ENCODE assay signal across 13 cellular contexts in genomic region chr18:59898093-59898492, GRCh38. TPM values are rescaled to one million over a fixed set of nuclear protein-coding genes. Genes with fewer than 3 reads are reported as not detected.
DNase-seq lines count a peak whose midpoint lies in the region; ATAC-seq and TF ChIP-seq lines count a peak whose summit lies in the region.
"Had no signal": no experiment of that assay in that cellular context is flagged by ENCODE, and none has a peak within 500 bp of the region (broad histone marks: within the 10 kb centered on the region; RNA-seq: fewer than 3 reads in every experiment).

No MANE protein-coding gene starts in this region.

- H3K9me3 Mint-ChIP-seq in activated CD4-positive, alpha-beta T cell treated with anti-CD3 and anti-CD28 coated beads, Interleukin-2, amount 10 ng/mL, durations not matched to agents 7 days and 5 days, result no peaks in the 10 kb centered on the region
- no peaks in the 10 kb centered on the region for H3K9me3 Mint-ChIP-seq in IgD-negative memory B cell
- H3K9me3 Mint-ChIP-seq in effector memory CD8-positive, alpha-beta T cell, result no peaks in the 10 kb centered on the region
- no peaks in the 10 kb centered on the region for H3K9me3 Mint-ChIP-seq in progenitor cell of endocrine pancreas (ENCODE audit: low read depth)
- H3K9me3 Mint-ChIP-seq: stimulated activated memory B cell treated with anti-CD40 and anti-IgM and Interleukin-4, amounts not matched to agents 10 μg/mL and 1 μg/mL and 100 μg/mL, for 72 hours had no signal

- POLR2A ChIA-PET in activated CD4-positive, alpha-beta T cell treated with anti-CD3 and anti-CD28 coated beads, Interleukin-2, amount 10 ng/mL, durations not matched to agents 7 days and 5 days (lab: Charles Lee), result interaction anchor here (0.5 to 1.2 kb wide), 2 partner anchors 12 to 51 kb away, joined by 3 to 6 read pairs; no protein-coding TSS in a partner anchor

- no peak for ATAC-seq in effector memory CD8-positive, alpha-beta T cell (replicated peaks)
- ATAC-seq: stimulated activated memory B cell treated with anti-CD40 and anti-IgM and Interleukin-4, amounts not matched to agents 10 μg/mL and 1 μg/mL and 100 μg/mL, for 72 hours had no signal

- H3K27ac Mint-ChIP-seq in activated CD4-positive, alpha-beta T cell treated with anti-CD3 and anti-CD28 coated beads, Interleukin-2, amount 10 ng/mL, durations not matched to agents 7 days and 5 days, result no peak overlapping the region
- H3K27ac Mint-ChIP-seq in IgD-negative memory B cell, result peak overlapping the region in 1 of 3 donors; percentile 95
- peak overlapping the region; percentile 98 to 99 for H3K27ac Mint-ChIP-seq in effector memory CD8-positive, alpha-beta T cell
- no peak overlapping the region for H3K27ac Mint-ChIP-seq in progenitor cell of endocrine pancreas

- DNase-seq in activated CD4-positive, alpha-beta T cell treated with anti-CD3 and anti-CD28 coated beads, Interleukin-2, amount 10 ng/mL, durations not matched to agents 7 days and 5 days, result no peak
- no peak for DNase-seq in activated CD4-positive, alpha-beta T cell treated with anti-CD3 and anti-CD28 coated beads, Interleukin-2, amount 50 U/mL, for 4 hours
- no peak for DNase-seq in effector memory CD8-positive, alpha-beta T cell
- DNase-seq in progenitor cell of endocrine pancreas (ENCODE audit: low spot score, unreplicated experiment) (no peak), NCI-H524 (lab: John Stamatoyannopoulos, UW) (no peak), T1000 (lab: John Stamatoyannopoulos, UW) (no peak), NCI-H187 treated with DMSO at 0.1 percent for 48 hours (lab: John Stamatoyannopoulos, UW) (no peak)
- DNase-seq: amniotic stem cell; NCI-H524 treated with DMSO at 0.1 percent for 48 hours; stimulated activated CD4-positive, alpha-beta T cell treated with anti-CD3 and anti-CD28 coated beads, Interleukin-2, amount 100 ng/mL, for 48 hours; uterus had no signal

- peaks cover 14% of the 10 kb centered on the region for H3K36me3 Mint-ChIP-seq in activated CD4-positive, alpha-beta T cell treated with anti-CD3 and anti-CD28 coated beads, Interleukin-2, amount 10 ng/mL, durations not matched to agents 7 days and 5 days (ENCODE audit: low read depth)
- H3K36me3 Mint-ChIP-seq in IgD-negative memory B cell (peaks cover under 1% of the 10 kb centered on the region), progenitor cell of endocrine pancreas (ENCODE audit: insufficient read depth) (no peaks in the 10 kb centered on the region)
- peaks cover 41% of the 10 kb centered on the region for H3K36me3 Mint-ChIP-seq in effector memory CD8-positive, alpha-beta T cell (ENCODE audit: insufficient read depth)

- H3K4me1 Mint-ChIP-seq in activated CD4-positive, alpha-beta T cell treated with anti-CD3 and anti-CD28 coated beads, Interleukin-2, amount 10 ng/mL, durations not matched to agents 7 days and 5 days, result peaks cover 44% of the 10 kb centered on the region
- H3K4me1 Mint-ChIP-seq in IgD-negative memory B cell, result peaks cover 14 to 31% (median 22%) of the 10 kb centered on the region in 3 donors
- peaks cover 19 to 27% of the 10 kb centered on the region in 2 donors for H3K4me1 Mint-ChIP-seq in effector memory CD8-positive, alpha-beta T cell (ENCODE audit: low read depth in 2 of 2)
- peaks cover 14% of the 10 kb centered on the region for H3K4me1 Mint-ChIP-seq in progenitor cell of endocrine pancreas (ENCODE audit: low read depth)

- CTCF ChIA-PET in activated CD4-positive, alpha-beta T cell treated with anti-CD3 and anti-CD28 coated beads, Interleukin-2, amount 10 ng/mL, durations not matched to agents 7 days and 5 days (lab: Charles Lee), result interaction anchor here (1.4 kb wide), 1 partner anchor 55 kb away, joined by 4 read pairs; no protein-coding TSS in a partner anchor

- peak overlapping the region; percentile 99 for H3K4me3 Mint-ChIP-seq in activated CD4-positive, alpha-beta T cell treated with anti-CD3 and anti-CD28 coated beads, Interleukin-2, amount 10 ng/mL, durations not matched to agents 7 days and 5 days
- H3K4me3 Mint-ChIP-seq in IgD-negative memory B cell, result peak overlapping the region in 3 of 4 donors; percentile 8 to 96 (median 52)
- H3K4me3 Mint-ChIP-seq in effector memory CD8-positive, alpha-beta T cell, result peak overlapping the region in 1 of 2 donors; percentile 18
- H3K4me3 Mint-ChIP-seq in progenitor cell of endocrine pancreas (ENCODE audit: low read depth), result peak overlapping the region; percentile 88

- H3K27me3 Mint-ChIP-seq in activated CD4-positive, alpha-beta T cell treated with anti-CD3 and anti-CD28 coated beads, Interleukin-2, amount 10 ng/mL, durations not matched to agents 7 days and 5 days, result no peaks in the 10 kb centered on the region
- H3K27me3 Mint-ChIP-seq in IgD-negative memory B cell, result no peaks in the 10 kb centered on the region
- H3K27me3 Mint-ChIP-seq in effector memory CD8-positive, alpha-beta T cell, result no peaks in the 10 kb centered on the region
- H3K27me3 Mint-ChIP-seq in progenitor cell of endocrine pancreas, result peaks cover 38% of the 10 kb centered on the region
- H3K27me3 Mint-ChIP-seq: stimulated activated memory B cell treated with anti-CD40 and anti-IgM and Interleukin-4, amounts not matched to agents 10 μg/mL and 1 μg/mL and 100 μg/mL, for 72 hours had no signal

- TF ChIP-seq CTCF in progenitor cell of endocrine pancreas (IDR thresholded peaks at IDR 0.05; ENCODE audit: unreplicated experiment), result no peak

RNA-seq across cellular contexts. Expression of gene PMAIP1, which starts 1.7 kb away (rescaled TPM):
- total RNA-seq in activated CD4-positive, alpha-beta T cell treated with anti-CD3 and anti-CD28 coated beads, Interleukin-2, amount 10 ng/mL, durations not matched to agents 7 days and 5 days, result 10 to 100 TPM; 14.8 to 19.1 TPM
- polyA plus RNA-seq in IgD-negative memory B cell, result 89.4 TPM
- 4.6 and 4.9 TPM in 2 replicates for total RNA-seq in progenitor cell of endocrine pancreas

Comparison
In these comparisons a context has a peak if more than half of its experiments do, and no peak if none do; other contexts are left out.
1. H3K27ac Mint-ChIP-seq: peak in effector memory CD8-positive, alpha-beta T cell (2 of 2); none in activated CD4-positive, alpha-beta T cell treated with anti-CD3 and anti-CD28 coated beads, Interleukin-2, amount 10 ng/mL, durations not matched to agents 7 days and 5 days (single experiment) and progenitor cell of endocrine pancreas (single experiment).